13 cellular contexts compared by ENCODE assay signal in the genomic region with DNA sequence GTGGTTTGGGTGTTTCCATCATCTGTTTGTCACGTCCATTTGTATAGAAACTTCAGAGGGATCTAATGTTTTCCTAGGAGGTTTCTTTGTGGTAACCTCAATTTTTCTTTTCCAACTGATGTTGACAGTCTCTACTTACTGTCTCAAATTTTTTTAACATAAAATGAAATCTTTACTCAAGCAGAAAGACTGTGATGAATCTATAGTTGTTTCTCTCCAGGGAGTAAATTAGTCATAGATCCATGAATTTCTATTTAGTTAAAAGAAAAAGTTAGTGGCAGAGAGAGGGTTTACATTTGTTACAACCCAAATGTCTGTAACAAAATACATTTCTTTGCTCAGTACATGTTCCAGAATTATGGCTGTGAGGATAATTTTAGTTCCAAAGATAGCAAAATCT.
"Had no signal": no experiment of that assay in that cellular context is flagged by ENCODE, and none has a peak within 500 bp of the region (broad histone marks: within the 10 kb centered on the region; RNA-seq: fewer than 3 reads in every experiment).

No MANE protein-coding gene starts in this region.

- H3K27ac ChIP-seq: gastrocnemius medialis, ovary, upper lobe of right lung had no signal

- ATAC-seq: gastrocnemius medialis; left lobe of liver; stimulated activated naive B cell treated with anti-CD40 and anti-IgM and Interleukin-4, amounts not matched to agents 10 μg/mL and 1 μg/mL and 100 μg/mL, for 72 hours; upper lobe of right lung had no signal

- H3K4me3 ChIP-seq: esophagus muscularis mucosa, gastrocnemius medialis, heart right ventricle, ovary, upper lobe of right lung had no signal

- H3K9me3 ChIP-seq: esophagus muscularis mucosa, gastrocnemius medialis, ovary, upper lobe of right lung had no signal

- DNase-seq: activated CD4-positive, alpha-beta T cell treated with anti-CD3 and anti-CD28 coated beads, Interleukin-2, amount 50 U/mL, for 4 hours; activated CD4-positive, CD25-positive, alpha-beta regulatory T cell treated with anti-CD3 and anti-CD28 coated beads, Interleukin-2, amount 50 U/mL, for 72 hours; activated naive CD8-positive, alpha-beta T cell treated with anti-CD3 and anti-CD28 coated beads, Interleukin-2, amount 10 ng/mL, durations not matched to agents 7 days and 5 days; activated T-cell treated with anti-CD3 and anti-CD28 coated beads, Interleukin-2, amount 50 U/mL, for 48 hours; anterior cingulate cortex; gastrocnemius medialis; islet precursor cell; ovary; stimulated activated naive B cell treated with anti-CD40 and anti-IgM and Interleukin-4, amounts not matched to agents 10 μg/mL and 1 μg/mL and 100 μg/mL, for 72 hours; upper lobe of right lung had no signal

- H3K27me3 ChIP-seq: esophagus muscularis mucosa, gastrocnemius medialis, heart right ventricle, ovary, upper lobe of right lung had no signal

- H3K36me3 ChIP-seq: esophagus muscularis mucosa, gastrocnemius medialis, heart right ventricle, ovary, upper lobe of right lung had no signal
